Comparison of ENCODE assay signal across 10 cellular contexts in the genomic region with DNA sequence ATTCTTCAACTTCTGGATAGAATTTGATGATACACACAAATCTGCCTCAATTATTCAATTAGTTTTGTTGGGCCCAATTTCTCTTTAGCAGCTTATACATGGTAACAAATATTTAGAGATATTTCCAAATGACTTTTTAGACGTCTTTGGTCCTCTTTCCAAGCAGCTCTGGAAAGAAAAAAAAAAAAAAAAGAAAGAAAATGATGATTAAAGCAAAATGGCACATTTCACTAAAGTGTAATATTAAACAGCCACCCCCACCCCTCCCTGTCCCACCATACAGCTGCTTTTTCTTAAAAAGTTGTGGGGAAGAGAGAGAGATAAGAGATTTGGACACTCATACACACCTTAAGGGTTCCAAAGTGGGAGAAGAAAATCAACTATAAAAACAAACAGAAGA. TPM values are rescaled to one million over a fixed set of nuclear protein-coding genes. Genes with fewer than 3 reads are reported as not detected.
DNase-seq lines count a peak whose midpoint lies in the region; ATAC-seq and TF ChIP-seq lines count a peak whose summit lies in the region.
"Had no signal": no experiment of that assay in that cellular context is flagged by ENCODE, and none has a peak within 500 bp of the region (broad histone marks: within the 10 kb centered on the region; RNA-seq: fewer than 3 reads in every experiment).

No MANE protein-coding gene starts in this region.

- no peak for ATAC-seq in natural killer cell treated with Interleukin-12 subunit alpha and Interleukin-12 subunit beta and Interleukin-15 and Interleukin-18, amount 100 ng/mL, for 72 hours
- ATAC-seq in GM18868 (IDR thresholded peaks at IDR 0.05; ENCODE audit: unreplicated experiment) (no peak), left lobe of liver (no peak), HG03520 (IDR thresholded peaks at IDR 0.05; ENCODE audit: unreplicated experiment) (no peak)

- H3K9ac ChIP-seq in duodenal mucosa (ENCODE audit: low read depth in 1 of 2, low read length in 2 of 2) = peak overlapping the region; percentile 88 to 91

- H3K4me1 ChIP-seq in BE2C (no peaks in the 10 kb centered on the region; the same call in 1 of the 2 replicates), duodenal mucosa (ENCODE audit: control insufficient read depth in 1 of 2, insufficient read depth in 2 of 2, low read length in 2 of 2) (peaks cover 13 to 19% of the 10 kb centered on the region in 2 donors)

- no peak for DNase-seq in BE2C
- no peak for DNase-seq in LNCaP clone FGC (ENCODE audit: low read depth)
- no peak for DNase-seq in natural killer cell treated with Interleukin-12 subunit alpha and Interleukin-12 subunit beta and Interleukin-15 and Interleukin-18, amount 100 ng/mL, for 72 hours (ENCODE audit: low spot score)
- no peak for DNase-seq in left lobe of liver (ENCODE audit: low spot score)
- no peak for DNase-seq in SW 1271 (lab: John Stamatoyannopoulos, UW)
- DNase-seq: small intestine had no signal

- peaks cover 26 to 49% of the 10 kb centered on the region in 2 donors for H3K4me1 Mint-ChIP-seq in natural killer cell treated with Interleukin-12 subunit alpha and Interleukin-12 subunit beta and Interleukin-15 and Interleukin-18, amount 100 ng/mL, for 72 hours (ENCODE audit: low read depth in 2 of 2)

- H3K4me3 Mint-ChIP-seq in natural killer cell treated with Interleukin-12 subunit alpha and Interleukin-12 subunit beta and Interleukin-15 and Interleukin-18, amount 100 ng/mL, for 72 hours = peak overlapping the region; percentile 96

- H3K27ac ChIP-seq in duodenal mucosa (ENCODE audit: low read depth, low read length) = no peak overlapping the region

- H3K36me3 Mint-ChIP-seq in natural killer cell treated with Interleukin-12 subunit alpha and Interleukin-12 subunit beta and Interleukin-15 and Interleukin-18, amount 100 ng/mL, for 72 hours = peaks cover 20% of the 10 kb centered on the region

- H3K27me3 ChIP-seq in BE2C (0 out of 2 replicates have a peak, but pooled peaks cover 3% of the 10 kb centered on the region), duodenal mucosa (ENCODE audit: control insufficient read depth in 1 of 2, insufficient read depth in 2 of 2, low read length in 2 of 2) (no peaks in the 10 kb centered on the region)

- H3K9me3 ChIP-seq in BE2C (no peaks in the 10 kb centered on the region), duodenal mucosa (ENCODE audit: control insufficient read depth in 1 of 2, low read length in 2 of 2) (no peaks in the 10 kb centered on the region)

- H3K36me3 ChIP-seq in BE2C (peaks cover 8% of the 10 kb centered on the region), duodenal mucosa (ENCODE audit: control insufficient read depth in 1 of 2, insufficient read depth in 2 of 2, low read length in 2 of 2) (no peaks in the 10 kb centered on the region)

- no peak for TF ChIP-seq CTCF in BE2C (IDR thresholded peaks at IDR 0.05; ENCODE audit: low read depth, low read length)
- TF ChIP-seq CTCF in LNCaP clone FGC (IDR thresholded peaks at IDR 0.05; ENCODE audit: control insufficient read depth, extremely low read depth, insufficient read depth) = no peak

- peaks cover 0 to 3% of the 10 kb centered on the region in 2 donors for H3K27me3 Mint-ChIP-seq in natural killer cell treated with Interleukin-12 subunit alpha and Interleukin-12 subunit beta and Interleukin-15 and Interleukin-18, amount 100 ng/mL, for 72 hours

- peak overlapping the region; percentile 90 to 100 for H3K27ac Mint-ChIP-seq in natural killer cell treated with Interleukin-12 subunit alpha and Interleukin-12 subunit beta and Interleukin-15 and Interleukin-18, amount 100 ng/mL, for 72 hours

- H3K9me3 Mint-ChIP-seq in natural killer cell treated with Interleukin-12 subunit alpha and Interleukin-12 subunit beta and Interleukin-15 and Interleukin-18, amount 100 ng/mL, for 72 hours = no peaks in the 10 kb centered on the region

- H3K4me3 ChIP-seq in BE2C (ENCODE audit: low read depth, low read length) (peak overlapping the region; percentile 93), LNCaP clone FGC (ENCODE audit: low read depth, low read length) (peak overlapping the region; percentile 73), duodenal mucosa (ENCODE audit: low read depth in 1 of 2, low read length in 2 of 2) (peak overlapping the region; percentile 97 to 99)

RNA-seq across cellular contexts. Expression of a gene that starts 1.0 kb away (rescaled TPM):
- 13.8 TPM for polyA plus RNA-seq in BE2C (2012; ENCODE audit: insufficient read depth, insufficient read length, low read depth)
- total RNA-seq in natural killer cell treated with Interleukin-12 subunit alpha and Interleukin-12 subunit beta and Interleukin-15 and Interleukin-18, amount 100 ng/mL, for 72 hours = 10 to 100 TPM in 1 of 2 donors, 1 to 10 TPM in 1; 7.9 to 10.5 TPM
- total RNA-seq in left lobe of liver = 2.0 TPM

RNA-seq across cellular contexts. Expression of a gene that starts 59.9 kb away (rescaled TPM):
- not detected for polyA plus RNA-seq in BE2C (2012; ENCODE audit: insufficient read depth, insufficient read length, low read depth)
- total RNA-seq in natural killer cell treated with Interleukin-12 subunit alpha and Interleukin-12 subunit beta and Interleukin-15 and Interleukin-18, amount 100 ng/mL, for 72 hours = not detected
- total RNA-seq in left lobe of liver = 0.93 TPM
- total RNA-seq: HT1080 had no signal
